ENCODE assay signal across 1 cellular context in the genomic region with DNA sequence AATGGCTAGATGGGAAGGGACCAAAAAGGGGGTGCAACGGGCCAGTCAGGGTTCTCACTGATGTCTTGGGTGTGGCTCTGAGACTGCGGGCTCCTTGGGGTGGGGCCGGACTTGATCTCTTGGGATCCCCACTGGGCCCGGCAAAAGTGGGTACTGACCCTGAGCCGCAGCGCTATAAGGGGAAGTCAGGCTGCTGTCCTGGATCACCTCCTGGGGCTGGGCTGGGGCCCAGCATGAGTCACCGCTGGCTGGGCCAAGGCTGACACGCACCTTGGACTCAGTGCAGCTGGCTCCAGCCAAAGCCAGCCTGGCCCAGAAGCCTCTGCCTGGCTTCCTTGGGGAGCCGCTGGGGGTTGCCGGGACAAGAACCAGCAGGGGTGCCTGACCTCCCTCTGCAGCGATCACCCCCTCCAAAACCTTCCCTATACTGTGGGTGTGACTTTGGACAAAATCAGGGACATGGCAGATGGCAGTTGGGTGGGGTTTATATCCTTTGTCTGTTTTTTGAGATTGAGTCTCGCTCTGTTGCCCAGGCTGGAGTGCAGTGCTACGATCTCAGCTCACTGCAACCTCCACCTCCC.
TF ChIP-seq lines count a peak whose summit lies in the region.

No MANE protein-coding gene starts in this region.

TF ChIP-seq in HepG2, 621 proteins besides CTCF, POLR2A, EP300 and RAD21 (continued from another document and continues in another):
- peak; percentile 47 for TF ChIP-seq POLR2AphosphoS5 (IDR thresholded peaks at IDR 0.05; ENCODE audit: low read depth, low read length)
- TF ChIP-seq HHEX (CRISPR knock-in tag; IDR thresholded peaks at IDR 0.05): no peak
- no peak for TF ChIP-seq CBX5 (CRISPR knock-in tag; IDR thresholded peaks at IDR 0.05; ENCODE audit: borderline replicate concordance)
- TF ChIP-seq, protein P1, sequence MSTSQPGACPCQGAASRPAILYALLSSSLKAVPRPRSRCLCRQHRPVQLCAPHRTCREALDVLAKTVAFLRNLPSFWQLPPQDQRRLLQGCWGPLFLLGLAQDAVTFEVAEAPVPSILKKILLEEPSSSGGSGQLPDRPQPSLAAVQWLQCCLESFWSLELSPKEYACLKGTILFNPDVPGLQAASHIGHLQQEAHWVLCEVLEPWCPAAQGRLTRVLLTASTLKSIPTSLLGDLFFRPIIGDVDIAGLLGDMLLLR (CRISPR knock-in tag; IDR thresholded peaks at IDR 0.05): no peak
- peak; percentile 53; the same call in 1 of the 2 replicates for TF ChIP-seq ETV5 (CRISPR knock-in tag; IDR thresholded peaks at IDR 0.05; ENCODE audit: borderline replicate concordance)
- TF ChIP-seq, protein P2, sequence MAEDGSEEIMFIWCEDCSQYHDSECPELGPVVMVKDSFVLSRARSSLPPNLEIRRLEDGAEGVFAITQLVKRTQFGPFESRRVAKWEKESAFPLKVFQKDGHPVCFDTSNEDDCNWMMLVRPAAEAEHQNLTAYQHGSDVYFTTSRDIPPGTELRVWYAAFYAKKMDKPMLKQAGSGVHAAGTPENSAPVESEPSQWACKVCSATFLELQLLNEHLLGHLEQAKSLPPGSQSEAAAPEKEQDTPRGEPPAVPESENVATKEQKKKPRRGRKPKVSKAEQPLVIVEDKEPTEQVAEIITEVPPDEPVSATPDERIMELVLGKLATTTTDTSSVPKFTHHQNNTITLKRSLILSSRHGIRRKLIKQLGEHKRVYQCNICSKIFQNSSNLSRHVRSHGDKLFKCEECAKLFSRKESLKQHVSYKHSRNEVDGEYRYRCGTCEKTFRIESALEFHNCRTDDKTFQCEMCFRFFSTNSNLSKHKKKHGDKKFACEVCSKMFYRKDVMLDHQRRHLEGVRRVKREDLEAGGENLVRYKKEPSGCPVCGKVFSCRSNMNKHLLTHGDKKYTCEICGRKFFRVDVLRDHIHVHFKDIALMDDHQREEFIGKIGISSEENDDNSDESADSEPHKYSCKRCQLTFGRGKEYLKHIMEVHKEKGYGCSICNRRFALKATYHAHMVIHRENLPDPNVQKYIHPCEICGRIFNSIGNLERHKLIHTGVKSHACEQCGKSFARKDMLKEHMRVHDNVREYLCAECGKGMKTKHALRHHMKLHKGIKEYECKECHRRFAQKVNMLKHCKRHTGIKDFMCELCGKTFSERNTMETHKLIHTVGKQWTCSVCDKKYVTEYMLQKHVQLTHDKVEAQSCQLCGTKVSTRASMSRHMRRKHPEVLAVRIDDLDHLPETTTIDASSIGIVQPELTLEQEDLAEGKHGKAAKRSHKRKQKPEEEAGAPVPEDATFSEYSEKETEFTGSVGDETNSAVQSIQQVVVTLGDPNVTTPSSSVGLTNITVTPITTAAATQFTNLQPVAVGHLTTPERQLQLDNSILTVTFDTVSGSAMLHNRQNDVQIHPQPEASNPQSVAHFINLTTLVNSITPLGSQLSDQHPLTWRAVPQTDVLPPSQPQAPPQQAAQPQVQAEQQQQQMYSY (CRISPR knock-in tag; IDR thresholded peaks at IDR 0.05): no peak
- no peak for TF ChIP-seq ZNF441 (CRISPR knock-in tag; IDR thresholded peaks at IDR 0.05; ENCODE audit: borderline replicate concordance)
- no peak for TF ChIP-seq FOXM1 (CRISPR knock-in tag; IDR thresholded peaks at IDR 0.05)
- peak; percentile 63; the same call in 1 of the 2 replicates for TF ChIP-seq ZNF143 (CRISPR knock-in tag; IDR thresholded peaks at IDR 0.05)
- TF ChIP-seq ATF7 (IDR thresholded peaks at IDR 0.05): no peak
- peak; percentile 32; the same call in 1 of the 2 replicates for TF ChIP-seq ATF7 (CRISPR knock-in tag; IDR thresholded peaks at IDR 0.05)
- no peak for TF ChIP-seq GLI4 (CRISPR knock-in tag; IDR thresholded peaks at IDR 0.05; ENCODE audit: borderline replicate concordance)
- TF ChIP-seq, protein P3, sequence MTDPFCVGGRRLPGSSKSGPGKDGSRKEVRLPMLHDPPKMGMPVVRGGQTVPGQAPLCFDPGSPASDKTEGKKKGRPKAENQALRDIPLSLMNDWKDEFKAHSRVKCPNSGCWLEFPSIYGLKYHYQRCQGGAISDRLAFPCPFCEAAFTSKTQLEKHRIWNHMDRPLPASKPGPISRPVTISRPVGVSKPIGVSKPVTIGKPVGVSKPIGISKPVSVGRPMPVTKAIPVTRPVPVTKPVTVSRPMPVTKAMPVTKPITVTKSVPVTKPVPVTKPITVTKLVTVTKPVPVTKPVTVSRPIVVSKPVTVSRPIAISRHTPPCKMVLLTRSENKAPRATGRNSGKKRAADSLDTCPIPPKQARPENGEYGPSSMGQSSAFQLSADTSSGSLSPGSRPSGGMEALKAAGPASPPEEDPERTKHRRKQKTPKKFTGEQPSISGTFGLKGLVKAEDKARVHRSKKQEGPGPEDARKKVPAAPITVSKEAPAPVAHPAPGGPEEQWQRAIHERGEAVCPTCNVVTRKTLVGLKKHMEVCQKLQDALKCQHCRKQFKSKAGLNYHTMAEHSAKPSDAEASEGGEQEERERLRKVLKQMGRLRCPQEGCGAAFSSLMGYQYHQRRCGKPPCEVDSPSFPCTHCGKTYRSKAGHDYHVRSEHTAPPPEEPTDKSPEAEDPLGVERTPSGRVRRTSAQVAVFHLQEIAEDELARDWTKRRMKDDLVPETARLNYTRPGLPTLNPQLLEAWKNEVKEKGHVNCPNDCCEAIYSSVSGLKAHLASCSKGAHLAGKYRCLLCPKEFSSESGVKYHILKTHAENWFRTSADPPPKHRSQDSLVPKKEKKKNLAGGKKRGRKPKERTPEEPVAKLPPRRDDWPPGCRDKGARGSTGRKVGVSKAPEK (CRISPR knock-in tag; IDR thresholded peaks at IDR 0.05; ENCODE audit: borderline replicate concordance): no peak
- TF ChIP-seq, protein P4, sequence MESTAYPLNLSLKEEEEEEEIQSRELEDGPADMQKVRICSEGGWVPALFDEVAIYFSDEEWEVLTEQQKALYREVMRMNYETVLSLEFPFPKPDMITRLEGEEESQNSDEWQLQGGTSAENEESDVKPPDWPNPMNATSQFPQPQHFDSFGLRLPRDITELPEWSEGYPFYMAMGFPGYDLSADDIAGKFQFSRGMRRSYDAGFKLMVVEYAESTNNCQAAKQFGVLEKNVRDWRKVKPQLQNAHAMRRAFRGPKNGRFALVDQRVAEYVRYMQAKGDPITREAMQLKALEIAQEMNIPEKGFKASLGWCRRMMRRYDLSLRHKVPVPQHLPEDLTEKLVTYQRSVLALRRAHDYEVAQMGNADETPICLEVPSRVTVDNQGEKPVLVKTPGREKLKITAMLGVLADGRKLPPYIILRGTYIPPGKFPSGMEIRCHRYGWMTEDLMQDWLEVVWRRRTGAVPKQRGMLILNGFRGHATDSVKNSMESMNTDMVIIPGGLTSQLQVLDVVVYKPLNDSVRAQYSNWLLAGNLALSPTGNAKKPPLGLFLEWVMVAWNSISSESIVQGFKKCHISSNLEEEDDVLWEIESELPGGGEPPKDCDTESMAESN (CRISPR knock-in tag; conservative IDR thresholded peaks at IDR 0.05): no peak
- no peak for TF ChIP-seq ZNF567 (CRISPR knock-in tag; IDR thresholded peaks at IDR 0.05; ENCODE audit: borderline replicate concordance)
- TF ChIP-seq HMG20A (CRISPR knock-in tag; IDR thresholded peaks at IDR 0.05; ENCODE audit: borderline replicate concordance): peak; percentile 39; the same call in 1 of the 2 replicates
- TF ChIP-seq HNRNPLL (IDR thresholded peaks at IDR 0.05; ENCODE audit: low read depth, low read length, poor library complexity, severe bottlenecking): peak; percentile 57
- TF ChIP-seq, protein P5, sequence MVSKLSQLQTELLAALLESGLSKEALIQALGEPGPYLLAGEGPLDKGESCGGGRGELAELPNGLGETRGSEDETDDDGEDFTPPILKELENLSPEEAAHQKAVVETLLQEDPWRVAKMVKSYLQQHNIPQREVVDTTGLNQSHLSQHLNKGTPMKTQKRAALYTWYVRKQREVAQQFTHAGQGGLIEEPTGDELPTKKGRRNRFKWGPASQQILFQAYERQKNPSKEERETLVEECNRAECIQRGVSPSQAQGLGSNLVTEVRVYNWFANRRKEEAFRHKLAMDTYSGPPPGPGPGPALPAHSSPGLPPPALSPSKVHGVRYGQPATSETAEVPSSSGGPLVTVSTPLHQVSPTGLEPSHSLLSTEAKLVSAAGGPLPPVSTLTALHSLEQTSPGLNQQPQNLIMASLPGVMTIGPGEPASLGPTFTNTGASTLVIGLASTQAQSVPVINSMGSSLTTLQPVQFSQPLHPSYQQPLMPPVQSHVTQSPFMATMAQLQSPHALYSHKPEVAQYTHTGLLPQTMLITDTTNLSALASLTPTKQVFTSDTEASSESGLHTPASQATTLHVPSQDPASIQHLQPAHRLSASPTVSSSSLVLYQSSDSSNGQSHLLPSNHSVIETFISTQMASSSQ (IDR thresholded peaks at IDR 0.05; ENCODE audit: low read depth): no peak; the same call in 1 of the 2 replicates
- TF ChIP-seq, protein P5 (CRISPR knock-in tag; IDR thresholded peaks at IDR 0.05; ENCODE audit: borderline replicate concordance): peak; percentile 29; the same call in 1 of the 2 replicates
- TF ChIP-seq EZH2 (conservative IDR thresholded peaks at IDR 0.05; ENCODE audit: low read depth, low read length): no peak
- no peak for TF ChIP-seq ZNF674 (CRISPR knock-in tag; IDR thresholded peaks at IDR 0.05; ENCODE audit: low read depth)
- TF ChIP-seq KLF15 (CRISPR knock-in tag; IDR thresholded peaks at IDR 0.05; ENCODE audit: borderline replicate concordance): 0 out of 2 replicates have a peak, but pooled peaks have one; percentile 30
- no peak for TF ChIP-seq TRIM22 (IDR thresholded peaks at IDR 0.05)
- TF ChIP-seq ZNF546 (CRISPR knock-in tag; conservative IDR thresholded peaks at IDR 0.05): 0 out of 2 replicates have a peak, but pooled peaks have one; percentile 43
- TF ChIP-seq SSRP1 (CRISPR knock-in tag; IDR thresholded peaks at IDR 0.05): 0 out of 2 replicates have a peak, but pooled peaks have one; percentile 45
- TF ChIP-seq ZNF33B (CRISPR knock-in tag; IDR thresholded peaks at IDR 0.05): no peak
- no peak; the same call in 1 of the 2 replicates for TF ChIP-seq TGIF2 (CRISPR knock-in tag; IDR thresholded peaks at IDR 0.05)
- TF ChIP-seq MTF1 (CRISPR knock-in tag; IDR thresholded peaks at IDR 0.05): no peak
- no peak for TF ChIP-seq ZNF333 (CRISPR knock-in tag; IDR thresholded peaks at IDR 0.05; ENCODE audit: borderline replicate concordance)
- TF ChIP-seq ZSCAN20 (CRISPR knock-in tag; IDR thresholded peaks at IDR 0.05; ENCODE audit: borderline replicate concordance): peak; percentile 61; the same call in 1 of the 2 replicates
- no peak for TF ChIP-seq ZNF564 (CRISPR knock-in tag; IDR thresholded peaks at IDR 0.05)
- 0 out of 2 replicates have a peak, but pooled peaks have one; percentile 45 for TF ChIP-seq MIXL1 (CRISPR knock-in tag; IDR thresholded peaks at IDR 0.05)
- TF ChIP-seq ZNF18 (CRISPR knock-in tag; IDR thresholded peaks at IDR 0.05; ENCODE audit: insufficient replicate concordance): peak; percentile 29
- TF ChIP-seq ZFP36 (IDR thresholded peaks at IDR 0.05; ENCODE audit: borderline replicate concordance, low read depth, low read length, partially characterized antibody): no peak
- no peak for TF ChIP-seq ZNF20 (CRISPR knock-in tag; IDR thresholded peaks at IDR 0.05)
- peak; percentile 75; the same call in 1 of the 2 replicates for TF ChIP-seq TRAFD1 (CRISPR knock-in tag; IDR thresholded peaks at IDR 0.05; ENCODE audit: borderline replicate concordance)
- peak; percentile 69; the same call in 1 of the 2 replicates for TF ChIP-seq YEATS4 (CRISPR knock-in tag; IDR thresholded peaks at IDR 0.05; ENCODE audit: borderline replicate concordance)
- TF ChIP-seq ELF4 (CRISPR knock-in tag; IDR thresholded peaks at IDR 0.05; ENCODE audit: borderline replicate concordance): no peak
- TF ChIP-seq THAP8 (CRISPR knock-in tag; IDR thresholded peaks at IDR 0.05; ENCODE audit: borderline replicate concordance): no peak
